ENCODE assay signal across 9 cellular contexts in the genomic region with DNA sequence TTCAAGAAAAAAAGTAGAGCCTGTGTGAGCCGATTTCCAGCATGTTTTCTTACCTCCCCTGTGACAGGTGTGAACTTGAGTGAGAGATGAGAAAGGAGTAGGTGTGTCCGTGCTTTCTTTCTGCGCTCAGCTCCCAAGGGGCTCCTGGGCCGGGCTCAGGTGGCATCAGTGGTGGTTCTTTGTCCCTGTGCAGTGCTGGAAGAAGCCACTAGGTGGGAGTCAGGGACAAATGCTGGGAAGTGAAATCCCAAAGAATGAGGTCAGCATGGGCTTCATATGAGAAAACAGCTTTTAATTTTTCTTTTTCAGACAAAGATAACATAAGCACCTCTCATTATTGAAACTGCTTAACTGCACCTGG. TPM values are rescaled to one million over a fixed set of nuclear protein-coding genes. Genes with fewer than 3 reads are reported as not detected.
DNase-seq lines count a peak whose midpoint lies in the region; ATAC-seq, FAIRE-seq and TF ChIP-seq lines count a peak whose summit lies in the region.
"Had no signal": no experiment of that assay in that cellular context is flagged by ENCODE, and none has a peak within 500 bp of the region (broad histone marks: within the 10 kb centered on the region; RNA-seq: fewer than 3 reads in every experiment).

No MANE protein-coding gene starts in this region.

- peak; percentile 88 for DNase-seq in Calu3
- DNase-seq in NCI-H748 (lab: John Stamatoyannopoulos, UW; ENCODE audit: unreplicated experiment) = peak; percentile 63
- peak; percentile 67 for DNase-seq in cerebellum (ENCODE audit: low spot score)
- peak; percentile 76 for DNase-seq in HepG2 (ENCODE audit: low spot score)
- DNase-seq in tibial artery = peak; percentile 71 to 82
- no peak for DNase-seq in CD4-positive, alpha-beta memory T cell

- peak overlapping the region; percentile 69 for H3K9ac ChIP-seq in HepG2 (ENCODE audit: insufficient read depth, low read depth, low read length)

- TF ChIP-seq RAD21 in HepG2 (CRISPR knock-in tag; IDR thresholded peaks at IDR 0.05) = peak; percentile 86

- peaks cover 59% of the 10 kb centered on the region for H3K4me1 ChIP-seq in HepG2 (ENCODE audit: insufficient read depth, low read length)
- peaks cover 13 to 37% (median 24%) of the 10 kb centered on the region in 4 donors for H3K4me1 ChIP-seq in tibial artery
- peaks cover 14% of the 10 kb centered on the region for H3K4me1 ChIP-seq in CD4-positive, alpha-beta memory T cell (ENCODE audit: insufficient read depth, low read length)

- in situ Hi-C loops in HepG2 (cut with HindIII; ENCODE audit: extremely low pct_ligation_motif_present, low pct_unique_long_range_greater_than_20kb) = loop anchor here (5.0 kb wide), 2 partner anchors 41 to 81 kb away; no protein-coding TSS in a partner anchor

- intact Hi-C loops in Calu3 (cut with micrococcal nuclease; ENCODE audit: unreplicated experiment) (loop anchor here (1.0 kb wide), 1 partner anchor 86 kb away; no protein-coding TSS in a partner anchor), HepG2 (cut with micrococcal nuclease; ENCODE audit: unreplicated experiment) (loop anchor here (1.0 kb wide), 2 partner anchors 58 to 473 kb away; a partner anchor contains a TSS), tibial artery (cut with DNase I; ENCODE audit: low total_unique reads) (loop anchor here (1.0 kb wide), 1 partner anchor 95 kb away; no protein-coding TSS in a partner anchor)
- intact Hi-C loops in CD4-positive, alpha-beta memory T cell (cut with micrococcal nuclease) = loop anchor here (1.0 kb wide), 1 partner anchor 94 kb away; no protein-coding TSS in a partner anchor

- no peak for TF ChIP-seq POLR2A in HepG2 (IDR thresholded peaks at IDR 0.05; ENCODE audit: insufficient read depth in 1 of 2, low read depth in 2 of 2, low read length in 2 of 2)

- H4K20me1 ChIP-seq in HepG2 (ENCODE audit: insufficient read depth, low read length) = no peaks in the 10 kb centered on the region

- BruUV-seq in Calu3 (replicated peaks; lab: Mats Ljungman, UMichigan) = no TSS peak
- no TSS peak for BruUV-seq in HepG2 (replicated peaks; lab: Mats Ljungman, UMichigan)

- FAIRE-seq in HepG2 (lab: Jason Lieb, UNC) = peak; percentile 30

- POLR2A ChIA-PET in HepG2 (lab: Yijun Ruan, JAX) = interaction anchor here (1.0 to 6.0 kb wide), 7 partner anchors 31 to 94 kb away, joined by 3 to 115 read pairs (median 9); no protein-coding TSS in a partner anchor
- POLR2A ChIA-PET in CD4-positive, alpha-beta memory T cell (lab: Charles Lee; ENCODE audit: partially characterized antibody) = no interaction called here

- no peak overlapping the region for H3K4me3 Mint-ChIP-seq in Calu3 (ENCODE audit: low read depth, unreplicated experiment)
- no peak overlapping the region for H3K4me3 Mint-ChIP-seq in CD4-positive, alpha-beta memory T cell

- peaks cover 4% of the 10 kb centered on the region for H3K36me3 Mint-ChIP-seq in Calu3 (ENCODE audit: insufficient read depth, unreplicated experiment)
- peaks cover 21 to 38% of the 10 kb centered on the region in 2 donors for H3K36me3 Mint-ChIP-seq in CD4-positive, alpha-beta memory T cell

- no peaks in the 10 kb centered on the region for H3K36me3 ChIP-seq in HepG2 (replicated peaks in 1 of 2; ENCODE audit: control insufficient read depth in 1 of 2, insufficient read depth in 2 of 2, low read length in 2 of 2)
- H3K36me3 ChIP-seq in tibial artery = no peaks in the 10 kb centered on the region
- no peaks in the 10 kb centered on the region for H3K36me3 ChIP-seq in CD4-positive, alpha-beta memory T cell (ENCODE audit: insufficient read depth, low read length)

- H3K4me2 ChIP-seq in HepG2 (ENCODE audit: low read depth, low read length) = peak overlapping the region; percentile 92

- H3K4me1 Mint-ChIP-seq in Calu3 (ENCODE audit: low read depth, unreplicated experiment) = peaks cover 58% of the 10 kb centered on the region
- peaks cover 5 to 25% (median 16%) of the 10 kb centered on the region in 4 donors for H3K4me1 Mint-ChIP-seq in CD4-positive, alpha-beta memory T cell

- 13% methylated on average over 4 of the region's 4 CpGs for WGBS in HepG2 (ENCODE audit: low lambda C conversion rate)

- H2AFZ ChIP-seq in HepG2 (ENCODE audit: low read length) = no peak overlapping the region

- no peaks in the 10 kb centered on the region for H3K27me3 ChIP-seq in HepG2 (ENCODE audit: control insufficient read depth in 1 of 2, insufficient read depth in 2 of 2, low read length in 2 of 2)
- no peaks in the 10 kb centered on the region for H3K27me3 ChIP-seq in tibial artery
- H3K27me3 ChIP-seq in CD4-positive, alpha-beta memory T cell (ENCODE audit: insufficient read depth, low read length) = no peaks in the 10 kb centered on the region

- peaks cover 22% of the 10 kb centered on the region for H3K79me2 ChIP-seq in HepG2 (ENCODE audit: insufficient read depth, low read length)

- no peak for TF ChIP-seq EP300 in HepG2 (IDR thresholded peaks at IDR 0.05; ENCODE audit: low read depth in 2 of 2, low read length in 2 of 2)
- no peak for TF ChIP-seq EP300 in HepG2 (CRISPR knock-in tag; IDR thresholded peaks at IDR 0.05; ENCODE audit: borderline replicate concordance)

- no peaks in the 10 kb centered on the region for H3K27me3 Mint-ChIP-seq in Calu3 (ENCODE audit: unreplicated experiment)
- H3K27me3 Mint-ChIP-seq in CD4-positive, alpha-beta memory T cell = peaks cover 0 to 4% of the 10 kb centered on the region in 2 donors

- H3K4me3 ChIP-seq in HepG2 (replicated peaks in 1 of 3; ENCODE audit: insufficient read depth in 1 of 3, low read depth in 2 of 3, low read length in 3 of 3) = peak overlapping the region in 2 of 3 experiments; percentile 5 to 56; a peak in 2 of 6 replicates
- H3K4me3 ChIP-seq in tibial artery = no peak overlapping the region
- no peak overlapping the region for H3K4me3 ChIP-seq in CD4-positive, alpha-beta memory T cell (ENCODE audit: low read length in 2 of 2)
- H3K4me3 ChIP-seq: SK-N-MC had no signal

- H3K9me3 ChIP-seq in HepG2 (ENCODE audit: low read length) (no peaks in the 10 kb centered on the region), tibial artery (no peaks in the 10 kb centered on the region)
- no peaks in the 10 kb centered on the region for H3K9me3 ChIP-seq in CD4-positive, alpha-beta memory T cell (ENCODE audit: control insufficient read depth in 1 of 2, low read length in 2 of 2)

- TF ChIP-seq CTCF in Calu3 (IDR thresholded peaks at IDR 0.05; ENCODE audit: unreplicated experiment) = peak; percentile 96
- TF ChIP-seq CTCF in HepG2 (CRISPR knock-in tag; IDR thresholded peaks at IDR 0.05) = peak; percentile 91
- peak; percentile 94 to 97 for TF ChIP-seq CTCF in tibial artery (IDR thresholded peaks at IDR 0.05)

- CTCF ChIA-PET in Calu3 (lab: Charles Lee) (interaction anchor here (0.7 to 2.6 kb wide), 15 partner anchors 12 to 473 kb away, joined by 3 to 61 read pairs (median 6); a partner anchor contains a TSS), HepG2 (lab: Yijun Ruan, JAX; ENCODE audit: low intra/inter-chr PET ratio, low total read pairs) (interaction anchor here (1.5 to 3.6 kb wide), 4 partner anchors 85 to 124 kb away, joined by 3 to 31 read pairs (median 17); no protein-coding TSS in a partner anchor)
- CTCF ChIA-PET in CD4-positive, alpha-beta memory T cell (lab: Charles Lee; ENCODE audit: partially characterized antibody) = interaction anchor here (0.6 to 2.4 kb wide), 12 partner anchors 12 to 528 kb away, joined by 3 to 6 read pairs (median 4); no protein-coding TSS in a partner anchor

- H3K27ac ChIP-seq in HepG2 (ENCODE audit: extremely low read length, insufficient read depth, low read length) (peak overlapping the region; percentile 89), tibial artery (peak overlapping the region; percentile 13 to 58)
- no peak overlapping the region for H3K27ac ChIP-seq in CD4-positive, alpha-beta memory T cell (ENCODE audit: low read depth, low read length)
- H3K27ac ChIP-seq: SK-N-MC had no signal

- H3K9me3 Mint-ChIP-seq in Calu3 (ENCODE audit: low read depth, unreplicated experiment) = no peaks in the 10 kb centered on the region
- peaks cover 0 to 9% (median 3%) of the 10 kb centered on the region in 8 donors for H3K9me3 Mint-ChIP-seq in CD4-positive, alpha-beta memory T cell

- ATAC-seq in HG03039 (IDR thresholded peaks at IDR 0.05; ENCODE audit: unreplicated experiment) (peak; percentile 48), HepG2 (peak; percentile 42), HG03025 (IDR thresholded peaks at IDR 0.05; ENCODE audit: low FRiP score, unreplicated experiment) (no peak)

- H3K27ac Mint-ChIP-seq in Calu3 (ENCODE audit: unreplicated experiment) = peak overlapping the region; percentile 19
- H3K27ac Mint-ChIP-seq in CD4-positive, alpha-beta memory T cell = no peak overlapping the region

RNA-seq across cellular contexts. Expression of a gene that starts 57.8 kb away (rescaled TPM):
- 28.5 and 51.8 TPM in 2 replicates for total RNA-seq in Calu3 (2022)
- 7.0 TPM for total RNA-seq in cerebellum
- 15.0 and 15.8 TPM in 2 replicates for total RNA-seq in HepG2 (2016; rRNA removed; fragmentation: Illumina TruSeq; extraction: Trizol)
- 10.1 and 10.8 TPM in 2 replicates for total RNA-seq in HepG2 (2016; cell fraction: cytosol; rRNA removed; fragmentation: Illumina TruSeq; extraction: Trizol; ENCODE audit: low read depth)
- 15.1 and 19.3 TPM in 2 replicates for total RNA-seq in HepG2 (2016; cell fraction: insoluble cytoplasmic fraction; rRNA removed; fragmentation: Illumina TruSeq; extraction: Trizol)
- 9.3 and 12.0 TPM in 2 replicates for total RNA-seq in HepG2 (2016; cell fraction: membrane; rRNA removed; fragmentation: Illumina TruSeq; extraction: Trizol)
- total RNA-seq in HepG2 (2016; cell fraction: nucleus; rRNA removed; fragmentation: Illumina TruSeq; extraction: Trizol) = 22.7 and 24.0 TPM in 2 replicates
- 41.6 and 52.5 TPM in 2 replicates for polyA plus RNA-seq in HepG2 (2011; rRNA removed)
- 21.9 and 27.8 TPM in 2 replicates for polyA plus RNA-seq in HepG2 (2011; cell fraction: cytosol; rRNA removed)
- polyA plus RNA-seq in HepG2 (2011; cell fraction: nucleus; rRNA removed) = 94.0 and 96.1 TPM in 2 replicates
- polyA plus RNA-seq in HepG2 (2012) = 27.5 and 36.7 TPM in 2 replicates
- polyA plus RNA-seq in HepG2 (2016; cell fraction: cytosol; fragmentation: Illumina TruSeq; extraction: Trizol; ENCODE audit: low read depth) = 2.4 and 2.9 TPM in 2 replicates
- 9.9 and 13.6 TPM in 2 replicates for polyA plus RNA-seq in HepG2 (2016; cell fraction: insoluble cytoplasmic fraction; fragmentation: Illumina TruSeq; extraction: Trizol; ENCODE audit: low read depth)
- polyA plus RNA-seq in HepG2 (2016; cell fraction: membrane; fragmentation: Illumina TruSeq; extraction: Trizol; ENCODE audit: low read depth) = 4.7 and 5.9 TPM in 2 replicates
- polyA plus RNA-seq in HepG2 (2016; cell fraction: nucleus; fragmentation: Illumina TruSeq; extraction: Trizol; ENCODE audit: insufficient read depth, low read depth) = 17.2 and 18.8 TPM in 2 replicates
- polyA minus RNA-seq in HepG2 (2011; rRNA and poly(A)+ RNA removed; ENCODE audit: low replicate concordance) = 32.4 and 88.1 TPM in 2 replicates
- polyA minus RNA-seq in HepG2 (2011; cell fraction: cytosol; rRNA and poly(A)+ RNA removed) = 34.5 and 36.9 TPM in 2 replicates
- polyA minus RNA-seq in HepG2 (2011; cell fraction: nucleus; rRNA and poly(A)+ RNA removed) = 174 and 179 TPM in 2 replicates
- total RNA-seq in CD4-positive, alpha-beta memory T cell = 10 to 100 TPM; 18.5 to 22.0 TPM
- polyA plus RNA-seq in CD4-positive, alpha-beta memory T cell = 10 to 100 TPM in 1 of 2 donors, 1 to 10 TPM in 1; 4.0 to 19.5 TPM

Comparison
In these comparisons a context has a peak if more than half of its experiments do, and no peak if none do; other contexts are left out.
1. DNase-seq: peak in Calu3 (single experiment), NCI-H748 (single experiment), cerebellum (single experiment), HepG2 (single experiment) and tibial artery (2 of 2); none in CD4-positive, alpha-beta memory T cell (0 of 5).
2. H3K4me3 ChIP-seq: peak in HepG2 (2 of 3); none in tibial artery (0 of 2) and CD4-positive, alpha-beta memory T cell (0 of 2).
3. Peak in every context shown above with its lines, with median percentiles within 50 percentile points of each other: CTCF ChIP-seq.